Comparison of ENCODE assay signal across 18 cellular contexts in the genomic region with DNA sequence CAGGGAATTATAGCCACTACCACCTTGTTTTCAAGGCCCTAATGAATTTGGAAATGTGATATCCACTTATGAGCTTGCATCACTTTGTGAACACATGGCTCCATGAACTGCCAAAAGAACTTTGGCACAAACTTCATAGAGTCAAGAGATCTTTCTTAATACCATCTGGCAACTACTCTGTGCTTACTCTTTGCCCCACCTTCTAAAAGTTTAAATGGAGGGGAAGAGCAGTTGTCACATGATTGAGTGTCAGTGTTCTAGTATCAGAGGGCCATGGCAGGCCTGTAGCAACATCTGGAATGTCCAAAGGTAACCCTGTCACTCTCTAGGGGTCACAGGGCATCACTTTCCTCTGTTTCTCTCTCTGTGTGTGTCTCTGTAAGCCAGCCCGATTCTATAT. TPM values are rescaled to one million over a fixed set of nuclear protein-coding genes. Genes with fewer than 3 reads are reported as not detected.
DNase-seq lines count a peak whose midpoint lies in the region; ATAC-seq and TF ChIP-seq lines count a peak whose summit lies in the region.
"Had no signal": no experiment of that assay in that cellular context is flagged by ENCODE, and none has a peak within 500 bp of the region (broad histone marks: within the 10 kb centered on the region; RNA-seq: fewer than 3 reads in every experiment).

No MANE protein-coding gene starts in this region.

- H3K27me3 ChIP-seq in mammary epithelial cell (ENCODE audit: insufficient read depth, low read length) = no peaks in the 10 kb centered on the region
- H3K27me3 ChIP-seq in psoas muscle (ENCODE audit: insufficient read depth in 3 of 3, low read length in 2 of 3) = no peaks in the 10 kb centered on the region

- H3K36me3 Mint-ChIP-seq in MCF 10A (ENCODE audit: insufficient read depth, unreplicated experiment) = peaks cover 16% of the 10 kb centered on the region

- 91% methylated on average over 1 of the region's 1 CpG for WGBS in mammary epithelial cell (ENCODE audit: low coverage, missing lambda C conversion rate)
- 55 to 74% (median 74%) methylated on average over 1 of the region's 1 CpG for WGBS in psoas muscle, 3 donors

- H3K4me1 Mint-ChIP-seq in MCF 10A (ENCODE audit: insufficient read depth, unreplicated experiment) = peaks cover 29% of the 10 kb centered on the region
- H3K4me1 Mint-ChIP-seq: T-helper 17 cell had no signal

- H3K4me3 ChIP-seq in mammary epithelial cell (replicated peaks in 1 of 3; ENCODE audit: insufficient read depth in 1 of 3, low read depth in 2 of 3, low read length in 3 of 3) (no peak overlapping the region), psoas muscle (no peak overlapping the region)

- BruUV-seq in MCF 10A (replicated peaks; lab: Mats Ljungman, UMichigan) (no TSS peak), mammary epithelial cell (replicated peaks; lab: Mats Ljungman, UMichigan) (no TSS peak)

- H3K9me3 Mint-ChIP-seq in MCF 10A (ENCODE audit: unreplicated experiment) = peaks cover 7% of the 10 kb centered on the region

- ATAC-seq in Right ventricle myocardium superior (ENCODE audit: poor library complexity) = peak; percentile 89
- peak; percentile 90 to 98 (median 95) for ATAC-seq in psoas muscle
- no peak for ATAC-seq in GM19467 (IDR thresholded peaks at IDR 0.05; ENCODE audit: unreplicated experiment)
- ATAC-seq in GM19452 (IDR thresholded peaks at IDR 0.05; ENCODE audit: unreplicated experiment) = no peak
- ATAC-seq: Panc1, T-helper 17 cell had no signal

- H3K9ac ChIP-seq in mammary epithelial cell (ENCODE audit: insufficient read depth, low read length) = no peak overlapping the region

- CTCF ChIA-PET in MCF 10A (lab: Yijun Ruan, JAX) (interaction anchor here (1.2 to 1.9 kb wide), 2 partner anchors 81 to 139 kb away, joined by 5 to 8 read pairs; no protein-coding TSS in a partner anchor), mammary epithelial cell (lab: Charles Lee; ENCODE audit: low non-redundant PET) (no interaction called here)

- dilution Hi-C loops in mammary epithelial cell (cut with HindIII; ENCODE audit: low sequenced_read_pairs) = no loop called here

- TF ChIP-seq CTCF in MCF 10A (IDR thresholded peaks at IDR 0.05; ENCODE audit: unreplicated experiment) = no peak
- TF ChIP-seq CTCF in mammary epithelial cell (conservative IDR thresholded peaks at IDR 0.05 in 1 of 2, IDR thresholded peaks at IDR 0.05 in 1 of 2; ENCODE audit: extremely low read depth in 1 of 2, insufficient read depth in 1 of 2, low read depth in 1 of 2, low read length in 2 of 2) = no peak
- TF ChIP-seq CTCF in psoas muscle (IDR thresholded peaks at IDR 0.05) = no peak

- intact Hi-C loops in MCF 10A (cut with micrococcal nuclease) = no loop called here
- intact Hi-C loops in mammary epithelial cell (cut with micrococcal nuclease) = no loop called here
- intact Hi-C loops in Right ventricle myocardium superior (cut with DNase I) = no loop called here
- intact Hi-C loops in psoas muscle (cut with DNase I) = loop anchor here (5.0 to 10.0 kb wide), 2 partner anchors 391 to 669 kb away; a partner anchor contains a TSS

- H3K27me3 Mint-ChIP-seq in MCF 10A (ENCODE audit: insufficient read depth, unreplicated experiment) = no peaks in the 10 kb centered on the region

- no peaks in the 10 kb centered on the region for H3K36me3 ChIP-seq in mammary epithelial cell (ENCODE audit: insufficient read depth, low read length)
- no peaks in the 10 kb centered on the region for H3K36me3 ChIP-seq in psoas muscle (ENCODE audit: insufficient read depth in 1 of 2, low read depth in 1 of 2)

- POLR2A ChIA-PET in MCF 10A (lab: Yijun Ruan, JAX) = interaction anchor here (0.9 to 5.3 kb wide), 9 partner anchors 9 to 233 kb away, joined by 3 to 30 read pairs (median 6); no protein-coding TSS in a partner anchor

- in situ Hi-C loops in mammary epithelial cell (cut with MboI; ENCODE audit: low sequenced_read_pairs in 2 of 2) = no loop called here

- DNase-seq in MCF 10A (ENCODE audit: unreplicated experiment) = peak; percentile 86
- DNase-seq in mammary epithelial cell = no peak
- no peak for DNase-seq in Right ventricle myocardium superior
- DNase-seq in psoas muscle = no peak
- no peak for DNase-seq in HUDEP-2 (lab: John Stamatoyannopoulos, UW; ENCODE audit: unreplicated experiment in 76 of 76)
- no peak for DNase-seq in NCI-H526 (lab: John Stamatoyannopoulos, UW)
- DNase-seq: activated CD4-positive, alpha-beta T cell treated with anti-CD3 and anti-CD28 coated beads for 48 hours; cerebellar nuclear complex; stimulated activated CD4-positive, alpha-beta T cell treated with anti-CD3 and anti-CD28 coated beads, Interleukin-2, amount 100 ng/mL, for 24 hours; stimulated activated naive CD4-positive, alpha-beta T cell treated with Interleukin-2 at 50 U/mL for 16 hours; T-helper 17 cell had no signal

- no peaks in the 10 kb centered on the region for H3K4me1 ChIP-seq in mammary epithelial cell (ENCODE audit: insufficient read depth, low read length)
- peaks cover 28% of the 10 kb centered on the region for H3K4me1 ChIP-seq in psoas muscle

- no peak overlapping the region for H3K27ac ChIP-seq in mammary epithelial cell (ENCODE audit: insufficient read depth, low read depth, low read length)
- peak overlapping the region; percentile 71 for H3K27ac ChIP-seq in psoas muscle

- no peak overlapping the region for H3K4me2 ChIP-seq in mammary epithelial cell (ENCODE audit: insufficient read depth, low read depth, low read length)

- H4K20me1 ChIP-seq in mammary epithelial cell (ENCODE audit: insufficient read depth, low read length) = no peaks in the 10 kb centered on the region

- H2AFZ ChIP-seq in mammary epithelial cell (ENCODE audit: low read depth, low read length) = no peak overlapping the region

- H3K4me3 Mint-ChIP-seq in MCF 10A (ENCODE audit: unreplicated experiment) = peak overlapping the region; percentile 28
- H3K4me3 Mint-ChIP-seq: neural crest cell, T-helper 17 cell had no signal

- H3K9me3 ChIP-seq in mammary epithelial cell (replicated peaks; ENCODE audit: insufficient read depth, low read length) (no peaks in the 10 kb centered on the region), psoas muscle (peaks cover 4% of the 10 kb centered on the region)

- H3K79me2 ChIP-seq in mammary epithelial cell (ENCODE audit: insufficient read depth, low read length) = no peaks in the 10 kb centered on the region

- H3K27ac Mint-ChIP-seq in MCF 10A (ENCODE audit: low read depth, unreplicated experiment) = peak overlapping the region; percentile 96
- H3K27ac Mint-ChIP-seq: T-helper 17 cell had no signal

RNA-seq across cellular contexts. Expression of a gene that starts 2.6 kb away (rescaled TPM):
- total RNA-seq in MCF 10A (2022) = 24.2 and 32.0 TPM in 2 replicates
- total RNA-seq in mammary epithelial cell = under 1 TPM in 1 of 2 donors, not detected in 1; under 0.01 TPM
- polyA plus RNA-seq in mammary epithelial cell = not detected
- polyA minus RNA-seq in mammary epithelial cell = not detected
- 157 TPM for total RNA-seq in Right ventricle myocardium superior
- total RNA-seq in psoas muscle = 100 to 1,000 TPM in 1 of 4 donors, 10 to 100 TPM in 3; 60.2 to 111 (median 85.1) TPM
- polyA plus RNA-seq in psoas muscle = 10 to 100 TPM; 54.1 to 73.0 (median 57.5) TPM
- total RNA-seq: A172, frontal cortex, neural crest cell, T-helper 17 cell had no signal

RNA-seq across cellular contexts. Expression of a gene that starts 28.8 kb away (rescaled TPM):
- not detected in 2 replicates for total RNA-seq in MCF 10A (2022)
- total RNA-seq in mammary epithelial cell = not detected
- not detected for polyA plus RNA-seq in mammary epithelial cell
- polyA minus RNA-seq in mammary epithelial cell = not detected
- 6.9 TPM for total RNA-seq in Right ventricle myocardium superior
- 1 to 10 TPM; 1.8 to 5.4 (median 3.4) TPM for total RNA-seq in psoas muscle
- 10 to 100 TPM in 1 of 3 donors, 1 to 10 TPM in 2; 4.7 to 10.6 (median 6.4) TPM for polyA plus RNA-seq in psoas muscle
- total RNA-seq: A172, frontal cortex, neural crest cell, T-helper 17 cell had no signal

RNA-seq across cellular contexts. Expression of a gene that starts 33.0 kb away (rescaled TPM):
- total RNA-seq in MCF 10A (2022) (0.21 TPM in 1 of 2 replicates, not detected in the other), mammary epithelial cell (not detected), Right ventricle myocardium superior (0.83 TPM), psoas muscle (under 1 TPM; 0.30 to 0.65 (median 0.43) TPM)
- polyA plus RNA-seq in mammary epithelial cell (not detected), psoas muscle (not detected)
- polyA minus RNA-seq in mammary epithelial cell = not detected
- total RNA-seq: A172, frontal cortex, kidney epithelial cell, neural crest cell, T-helper 17 cell had no signal

Comparison
In these comparisons a context has a peak if more than half of its experiments do, and no peak if none do; other contexts are left out.
1. RNA of a gene that starts 2.6 kb away (total RNA-seq): 157 TPM in Right ventricle myocardium superior (single experiment), 60.2 to 111 TPM in psoas muscle and 24.2 to 32.0 TPM in MCF 10A; under 0.01 TPM in mammary epithelial cell; every median in the first group is over 10 times any median in the second.
2. ATAC-seq: peak in Right ventricle myocardium superior (single experiment) and psoas muscle (4 of 4); none in GM19467 (single experiment) and GM19452 (single experiment).
3. intact Hi-C loops: an anchor here in psoas muscle (5.0 to 10.0 kb wide); none called in MCF 10A, mammary epithelial cell and Right ventricle myocardium superior.